Comparison of ENCODE assay signal across 27 cellular contexts in the genomic region with DNA sequence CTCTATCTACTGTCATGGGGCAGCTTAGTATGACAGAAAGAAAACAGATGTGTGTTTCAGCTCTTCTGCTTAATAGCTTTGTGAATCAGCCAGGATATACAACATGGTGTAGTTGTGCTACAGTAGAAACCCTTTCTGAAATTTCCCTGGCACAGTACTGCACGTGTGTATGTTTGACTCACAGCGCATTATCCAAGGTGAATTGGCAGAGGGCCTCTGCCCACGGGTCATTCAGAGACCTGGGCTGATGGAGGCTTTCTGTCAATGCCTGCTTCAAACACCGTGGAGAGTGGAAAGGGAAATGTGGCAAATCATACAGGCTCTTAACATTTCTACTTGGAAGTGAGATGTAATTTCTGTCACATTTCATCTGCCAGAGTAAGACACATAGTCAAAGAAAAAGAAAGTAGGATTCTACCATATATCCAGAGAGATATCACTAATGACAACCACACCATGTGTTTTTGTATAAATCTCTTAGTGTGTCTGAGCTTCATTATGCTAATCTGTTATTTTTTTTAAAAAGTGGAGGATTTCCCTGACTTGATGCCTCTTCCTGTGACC.
"Had no signal": no experiment of that assay in that cellular context is flagged by ENCODE, and none has a peak within 500 bp of the region (broad histone marks: within the 10 kb centered on the region; RNA-seq: fewer than 3 reads in every experiment).

No MANE protein-coding gene starts in this region.

- ATAC-seq: activated CD8-positive, alpha-beta memory T cell treated with anti-CD3 and anti-CD28 coated beads, Interleukin-2, amount 10 ng/mL, durations not matched to agents 7 days and 5 days; activated naive CD8-positive, alpha-beta T cell treated with anti-CD3 and anti-CD28 coated beads, Interleukin-2, amount 50 U/mL, for 24 hours; K562; Panc1 had no signal

- H3K27ac ChIP-seq: WERI-Rb-1 had no signal

- DNase-seq: activated CD4-positive, alpha-beta memory T cell treated with anti-CD3 and anti-CD28 coated beads, Interleukin-2, amount 10 ng/mL, durations not matched to agents 7 days and 5 days; activated CD4-positive, alpha-beta T cell treated with anti-CD3 and anti-CD28 coated beads for 1 hour; activated CD4-positive, alpha-beta T cell treated with anti-CD3 and anti-CD28 coated beads for 48 hours; activated CD4-positive, CD25-positive, alpha-beta regulatory T cell; activated CD8-positive, alpha-beta memory T cell treated with anti-CD3 and anti-CD28 coated beads for 24 hours; activated CD8-positive, alpha-beta memory T cell treated with anti-CD3 and anti-CD28 coated beads, Interleukin-2, amount 10 ng/mL, durations not matched to agents 7 days and 5 days; activated CD8-positive, alpha-beta memory T cell treated with anti-CD3 and anti-CD28 coated beads, Interleukin-2, amount 50 U/mL, for 48 hours; activated effector memory CD4-positive, alpha-beta T cell treated with Interleukin-2 at 50 U/mL for 16 hours; activated naive CD4-positive, alpha-beta T cell treated with anti-CD3 and anti-CD28 coated beads, Interleukin-2, amount 10 ng/mL, durations not matched to agents 7 days and 5 days; activated naive CD8-positive, alpha-beta T cell treated with anti-CD3 and anti-CD28 coated beads, Interleukin-2, amount 50 U/mL, for 24 hours; activated T-cell treated with anti-CD3 and anti-CD28 coated beads, Interleukin-2, amount 50 U/mL, for 48 hours; anterior cingulate cortex; central memory CD4-positive, alpha-beta T cell; NCI-H1105 treated with DMSO at 0.1 percent for 48 hours; NCI-H1436; NCI-H1694; NCI-H1930; NCI-H2081 treated with DMSO at 0.1 percent for 48 hours; NCI-H226; NCI-H446 treated with DMSO at 0.1 percent for 48 hours; NCI-H524; SW 1271; T-helper 1 cell; T1000; WERI-Rb-1 had no signal

- H3K4me3 ChIP-seq: K562 had no signal

- H3K36me3 ChIP-seq: WERI-Rb-1 had no signal
